15 cellular contexts compared by ENCODE assay signal in genomic region chr7:101239191-101239950, GRCh38. TPM values are rescaled to one million over a fixed set of nuclear protein-coding genes. Genes with fewer than 3 reads are reported as not detected.
A peak's percentile ranks its signal among the peaks of the same experiment; 100 is the strongest.
DNase-seq lines count a peak whose midpoint lies in the region; ATAC-seq and TF ChIP-seq lines count a peak whose summit lies in the region.
"Had no signal": no experiment of that assay in that cellular context is flagged by ENCODE, and none has a peak within 500 bp of the region (broad histone marks: within the 10 kb centered on the region; RNA-seq: fewer than 3 reads in every experiment).

No MANE protein-coding gene starts in this region.

- H2BK120ac ChIP-seq in trophoblast cell (ENCODE audit: insufficient read depth, low read length, poor library complexity), result peak overlapping the region; percentile 8

- DNase-seq in left cardiac atrium (peak; percentile 64), Right ventricle myocardium inferior (ENCODE audit: missing footprints) (no peak), left ventricle myocardium inferior (no peak), trophoblast cell (no peak), NCI-H187 treated with DMSO at 0.1 percent for 48 hours (lab: John Stamatoyannopoulos, UW) (no peak)
- DNase-seq: activated CD8-positive, alpha-beta memory T cell treated with anti-CD3 and anti-CD28 coated beads for 24 hours; NCI-H1417; NCI-H345; stimulated activated CD4-positive, alpha-beta T cell treated with anti-CD3 and anti-CD28 coated beads, Interleukin-12 subunit alpha, Interleukin-12 subunit beta, amount 100 ng/mL, for 4 hours had no signal

- peak in 1 of 2 donors; percentile 13 for ATAC-seq in left cardiac atrium
- no peak for ATAC-seq in Right ventricle myocardium inferior
- no peak for ATAC-seq in GM19035 (IDR thresholded peaks at IDR 0.05; ENCODE audit: unreplicated experiment)
- no peak for ATAC-seq in GM21390 (IDR thresholded peaks at IDR 0.05; ENCODE audit: unreplicated experiment)
- ATAC-seq: activated T-helper 17 cell treated with anti-CD3 and anti-CD28 coated beads, Interleukin-2, amount 50 U/mL, for 72 hours had no signal

- H3K23ac ChIP-seq in trophoblast cell (ENCODE audit: low read length), result no peak overlapping the region

- no peak overlapping the region for H3K9ac ChIP-seq in trophoblast cell (ENCODE audit: low read length)

- peak overlapping the region; percentile 15 for H3K4me2 ChIP-seq in trophoblast cell (ENCODE audit: low read length)

- peaks cover 26% of the 10 kb centered on the region for H3K36me3 ChIP-seq in left ventricle myocardium inferior
- peaks cover 34 to 46% of the 10 kb centered on the region in 2 experiments for H3K36me3 ChIP-seq in trophoblast cell (ENCODE audit: control insufficient read depth in 1 of 2, insufficient read depth in 2 of 2, low read length in 2 of 2)
- H3K36me3 ChIP-seq in urinary bladder (ENCODE audit: insufficient read depth), result no peaks in the 10 kb centered on the region

- no peak for TF ChIP-seq CTCF in left ventricle myocardium inferior (IDR thresholded peaks at IDR 0.05; ENCODE audit: borderline replicate concordance)

- H3K9me3 ChIP-seq in left ventricle myocardium inferior (replicated peaks) (no peaks in the 10 kb centered on the region), trophoblast cell (ENCODE audit: insufficient read depth, low read depth, low read length) (no peaks in the 10 kb centered on the region)

- H3K27me3 ChIP-seq in left ventricle myocardium inferior (ENCODE audit: low read depth) (no peaks in the 10 kb centered on the region), trophoblast cell (ENCODE audit: insufficient read depth, low read length) (no peaks in the 10 kb centered on the region)

- H3K79me2 ChIP-seq in trophoblast cell (ENCODE audit: control insufficient read depth, insufficient read depth, low read length, poor library complexity), result peaks cover under 1% of the 10 kb centered on the region

- peak overlapping the region; percentile 57 for H4K8ac ChIP-seq in trophoblast cell (ENCODE audit: low read depth, low read length)

- H2BK12ac ChIP-seq in trophoblast cell (ENCODE audit: low read length), result no peak overlapping the region

- WGBS in trophoblast cell (ENCODE audit: extremely low coverage, insufficient coverage, insufficient read length), result no CpG with 5 or more reads among the region's 27 CpGs
- 72% methylated on average over 27 of the region's 27 CpGs for WGBS in urinary bladder

- peak overlapping the region; percentile 56 for H3K18ac ChIP-seq in trophoblast cell (ENCODE audit: low read length)

- H2BK5ac ChIP-seq in trophoblast cell (ENCODE audit: low read depth, low read length, poor library complexity), result peak overlapping the region; percentile 44

- H2AK5ac ChIP-seq in trophoblast cell (ENCODE audit: low read length), result peak overlapping the region; percentile 20

- H3K27ac ChIP-seq in left ventricle myocardium inferior (replicated peaks) (peak overlapping the region; percentile 87), trophoblast cell (ENCODE audit: low read depth, low read length) (peak overlapping the region; percentile 86), urinary bladder (ENCODE audit: low read depth) (peak overlapping the region; percentile 57)

- intact Hi-C loops in left cardiac atrium (cut with DNase I), result no loop called here
- intact Hi-C loops in Right ventricle myocardium inferior (cut with DNase I), result no loop called here
- intact Hi-C loops in left ventricle myocardium inferior (cut with micrococcal nuclease), result no loop called here

- peak overlapping the region; percentile 56 for H3K14ac ChIP-seq in trophoblast cell (ENCODE audit: low read length)

- peak overlapping the region; percentile 87 for H4K91ac ChIP-seq in trophoblast cell (ENCODE audit: low read depth, low read length)

- H3K4me3 ChIP-seq in left ventricle myocardium inferior, result no peak overlapping the region
- no peak overlapping the region for H3K4me3 ChIP-seq in trophoblast cell (ENCODE audit: low read depth, low read length)
- no peak overlapping the region for H3K4me3 ChIP-seq in urinary bladder (ENCODE audit: low read depth, low read length)

- peak overlapping the region; percentile 1 for H4K12ac ChIP-seq in trophoblast cell (ENCODE audit: low read depth, low read length)

- peak overlapping the region; percentile 22 for H3K4ac ChIP-seq in trophoblast cell (ENCODE audit: low read depth, low read length)

- peaks cover 6% of the 10 kb centered on the region for H3K79me1 ChIP-seq in trophoblast cell (ENCODE audit: low read length)

- H3K4me1 ChIP-seq in left ventricle myocardium inferior (peaks cover 73% of the 10 kb centered on the region), trophoblast cell (ENCODE audit: control insufficient read depth in 1 of 2, insufficient read depth in 2 of 2, low read length in 2 of 2) (peaks cover 10 to 25% of the 10 kb centered on the region in 2 experiments), urinary bladder (ENCODE audit: insufficient read depth) (no peaks in the 10 kb centered on the region)

- peak overlapping the region; percentile 19 for H2AFZ ChIP-seq in trophoblast cell (ENCODE audit: insufficient read depth, low read length, poor library complexity)

RNA-seq across cellular contexts. Expression of gene CLDN15, which starts 1.8 kb away (rescaled TPM):
- total RNA-seq in left cardiac atrium (1 to 10 TPM; 5.5 to 6.1 TPM), Right ventricle myocardium inferior (2.5 TPM), left ventricle myocardium inferior (2.2 TPM), urinary bladder (5.3 TPM)
- polyA plus RNA-seq in trophoblast cell (2013), result 5.2 and 5.5 TPM in 2 replicates
- polyA plus RNA-seq in urinary bladder, result 15.2 TPM

RNA-seq across cellular contexts. Expression of gene FIS1, which starts 5.5 kb away (rescaled TPM):
- total RNA-seq in left cardiac atrium, result 100 to 1,000 TPM; 251 to 257 TPM
- total RNA-seq in Right ventricle myocardium inferior, result 331 TPM
- total RNA-seq in left ventricle myocardium inferior, result 322 TPM
- 109 and 114 TPM in 2 replicates for polyA plus RNA-seq in trophoblast cell (2013)
- total RNA-seq in urinary bladder, result 66.7 TPM
- polyA plus RNA-seq in urinary bladder, result 247 TPM

RNA-seq across cellular contexts. Expression of gene ZNHIT1, which starts 21.4 kb away (rescaled TPM):
- total RNA-seq in left cardiac atrium (10 to 100 TPM; 48.0 to 53.9 TPM), Right ventricle myocardium inferior (57.5 TPM), left ventricle myocardium inferior (56.9 TPM), urinary bladder (59.5 TPM)
- polyA plus RNA-seq in trophoblast cell (2013), result 69.1 and 70.0 TPM in 2 replicates
- 77.5 TPM for polyA plus RNA-seq in urinary bladder

RNA-seq across cellular contexts. Expression of gene PLOD3, which starts 22.0 kb away (rescaled TPM):
- total RNA-seq in left cardiac atrium (10 to 100 TPM; 49.6 to 59.1 TPM), Right ventricle myocardium inferior (41.7 TPM), left ventricle myocardium inferior (38.7 TPM), urinary bladder (24.8 TPM)
- polyA plus RNA-seq in trophoblast cell (2013), result 72.0 and 76.5 TPM in 2 replicates
- polyA plus RNA-seq in urinary bladder, result 57.6 TPM

RNA-seq across cellular contexts. Expression of gene MOGAT3, which starts 38.5 kb away (rescaled TPM):
- total RNA-seq in left cardiac atrium (not detected), Right ventricle myocardium inferior (not detected), left ventricle myocardium inferior (not detected), urinary bladder (not detected)
- 0.04 TPM in 1 of 2 replicates, not detected in the other for polyA plus RNA-seq in trophoblast cell (2013)
- polyA plus RNA-seq in urinary bladder, result not detected
- total RNA-seq: A673; activated T-helper 17 cell treated with anti-CD3 and anti-CD28 coated beads, Interleukin-2, amount 50 U/mL, for 72 hours; lower leg skin had no signal
